11 cellular contexts compared by ENCODE assay signal in genomic region chr10:71260622-71261325, GRCh38. TPM values are rescaled to one million over a fixed set of nuclear protein-coding genes. Genes with fewer than 3 reads are reported as not detected.
A peak's percentile ranks its signal among the peaks of the same experiment; 100 is the strongest.
DNase-seq lines count a peak whose midpoint lies in the region; TF ChIP-seq lines count a peak whose summit lies in the region.
"Had no signal": no experiment of that assay in that cellular context is flagged by ENCODE, and none has a peak within 500 bp of the region (broad histone marks: within the 10 kb centered on the region; RNA-seq: fewer than 3 reads in every experiment).

No MANE protein-coding gene starts in this region.

- no peak overlapping the region for H3K4me2 ChIP-seq in Karpas-422 (ENCODE audit: low read depth, low read length, poor library complexity, severe bottlenecking)

- 54 to 80% methylated on average over 13 of the region's 13 CpGs for WGBS in esophagus, 2 donors

- H4K20me1 ChIP-seq in Karpas-422 (ENCODE audit: insufficient read depth, low read depth, low read length), result no peaks in the 10 kb centered on the region

- no peaks in the 10 kb centered on the region for H3K79me2 ChIP-seq in Karpas-422 (ENCODE audit: low read length)

- H2AFZ ChIP-seq in Karpas-422 (ENCODE audit: low read length), result no peak overlapping the region

- H3K36me3 ChIP-seq in esophagus (ENCODE audit: control insufficient read depth in 2 of 2, insufficient read depth in 2 of 2, low read length in 1 of 2) (no peaks in the 10 kb centered on the region), mucosa of rectum (ENCODE audit: control insufficient read depth in 2 of 2, insufficient read depth in 2 of 2, low read length in 2 of 2) (no peaks in the 10 kb centered on the region), Karpas-422 (ENCODE audit: insufficient read depth, low read length) (no peaks in the 10 kb centered on the region)

- CTCF ChIA-PET in AG04450 (lab: Charles Lee), result interaction anchor here (1.2 to 1.9 kb wide), 2 partner anchors 10 to 52 kb away, joined by 5 to 24 read pairs; no protein-coding TSS in a partner anchor

- no peaks in the 10 kb centered on the region for H3K9me2 ChIP-seq in Karpas-422 (replicated peaks; ENCODE audit: insufficient read depth, low read length)

- H3K27me3 ChIP-seq in AG04450 (ENCODE audit: control insufficient read depth, insufficient read depth, low read length) (no peaks in the 10 kb centered on the region), esophagus (ENCODE audit: control insufficient read depth in 1 of 2, insufficient read depth in 2 of 2, low read length in 2 of 2) (no peaks in the 10 kb centered on the region), mucosa of rectum (ENCODE audit: control insufficient read depth in 2 of 2, insufficient read depth in 2 of 2, low read length in 2 of 2) (no peaks in the 10 kb centered on the region), Karpas-422 (ENCODE audit: low read length) (no peaks in the 10 kb centered on the region)

- TF ChIP-seq CTCF in AG04450 (IDR thresholded peaks at IDR 0.05; ENCODE audit: low read depth, low read length), result peak; percentile 22

- H3K4me3 ChIP-seq in AG04450 (ENCODE audit: low read depth, low read length) (no peak overlapping the region), esophagus (ENCODE audit: low read depth in 1 of 2, low read length in 2 of 2) (no peak overlapping the region), mucosa of rectum (ENCODE audit: low read length in 2 of 2) (no peak overlapping the region), Karpas-422 (ENCODE audit: low read length) (no peak overlapping the region)

- POLR2A ChIA-PET in AG04450 (lab: Yijun Ruan, JAX), result interaction anchor here (0.5 to 1.9 kb wide), 4 partner anchors 13 to 43 kb away, joined by 4 to 6 read pairs (median 4); no protein-coding TSS in a partner anchor

- peaks cover 2 to 29% of the 10 kb centered on the region in 2 donors for H3K4me1 ChIP-seq in esophagus (ENCODE audit: control insufficient read depth in 2 of 2, insufficient read depth in 2 of 2, low read length in 1 of 2)
- H3K4me1 ChIP-seq in mucosa of rectum (ENCODE audit: control insufficient read depth in 2 of 2, insufficient read depth in 2 of 2, low read length in 2 of 2), result peaks cover 61 to 71% of the 10 kb centered on the region in 2 donors
- H3K4me1 ChIP-seq in Karpas-422 (ENCODE audit: low read length), result no peaks in the 10 kb centered on the region

- H3K9me3 ChIP-seq in AG04450 (ENCODE audit: control insufficient read depth, insufficient read depth, low read length) (no peaks in the 10 kb centered on the region), esophagus (ENCODE audit: control insufficient read depth in 2 of 2, insufficient read depth in 1 of 2, low read depth in 1 of 2, low read length in 1 of 2) (no peaks in the 10 kb centered on the region), mucosa of rectum (ENCODE audit: control insufficient read depth in 2 of 2, low read length in 2 of 2) (no peaks in the 10 kb centered on the region), Karpas-422 (ENCODE audit: low read length) (no peaks in the 10 kb centered on the region)

- H3K9ac ChIP-seq in mucosa of rectum (ENCODE audit: low read depth in 1 of 2, low read length in 2 of 2), result peak overlapping the region in 1 of 2 donors; percentile 45
- H3K9ac ChIP-seq in Karpas-422 (ENCODE audit: low read length), result no peak overlapping the region

- DNase-seq in AG04450 (ENCODE audit: low read depth, low spot score) (peak; percentile 88), NCI-H226 (peak; percentile 69), NCI-H345 (lab: John Stamatoyannopoulos, UW) (no peak), mucosa of gallbladder (ENCODE audit: low spot score) (no peak), Karpas-422 (no peak)
- DNase-seq in activated CD4-positive, alpha-beta T cell treated with anti-CD3 and anti-CD28 coated beads for 1 hour, result no peak

- H3K27ac ChIP-seq in AG04450 (ENCODE audit: low read depth, low read length) (peak overlapping the region; percentile 94), esophagus (ENCODE audit: low read depth in 2 of 2, low read length in 1 of 2) (peak overlapping the region; percentile 74 to 77), mucosa of rectum (ENCODE audit: low read depth in 2 of 2, low read length in 2 of 2) (peak overlapping the region; percentile 81), Karpas-422 (ENCODE audit: low read length) (no peak overlapping the region)
- H3K27ac ChIP-seq: C4-2B had no signal

RNA-seq across cellular contexts. Expression of gene UNC5B, which starts 48.4 kb away (rescaled TPM):
- polyA plus RNA-seq in AG04450 (2011; rRNA removed) (8.1 and 10.2 TPM in 2 replicates), esophagus (10 to 100 TPM in 1 of 2 donors, 1 to 10 TPM in 1; 7.6 to 12.2 TPM)
- 9.0 and 10.9 TPM in 2 replicates for polyA minus RNA-seq in AG04450 (2011; rRNA and poly(A)+ RNA removed)
- total RNA-seq in mucosa of gallbladder, result 115 TPM
- total RNA-seq in Karpas-422 (2014; rRNA removed; shearing (Covaris generic); ENCODE audit: low replicate concordance), result not detected in 2 replicates
- total RNA-seq: T-helper 1 cell treated with Interleukin-12 subunit alpha and Interleukin-12 subunit beta and Interleukin-4 antibody, amounts not matched to agents 30 ng/mL and 1 ng/mL, for 36 hours had no signal
- polyA plus RNA-seq: IgD-negative memory B cell had no signal

RNA-seq across cellular contexts. Expression of gene SLC29A3, which starts 58.3 kb away (rescaled TPM):
- polyA plus RNA-seq in AG04450 (2011; rRNA removed), result 2.4 and 3.8 TPM in 2 replicates
- 3.6 and 4.4 TPM in 2 replicates for polyA minus RNA-seq in AG04450 (2011; rRNA and poly(A)+ RNA removed)
- 1 to 10 TPM; 1.3 to 1.9 TPM for polyA plus RNA-seq in esophagus
- total RNA-seq in mucosa of gallbladder, result 11.6 TPM
- 3.4 and 3.5 TPM in 2 replicates for total RNA-seq in Karpas-422 (2014; rRNA removed; shearing (Covaris generic); ENCODE audit: low replicate concordance)

Comparison
In these comparisons a context has a peak if more than half of its experiments do, and no peak if none do; other contexts are left out.
1. DNase-seq: peak in AG04450 (single experiment) and NCI-H226 (single experiment); none in activated CD4-positive, alpha-beta T cell treated with anti-CD3 and anti-CD28 coated beads for 1 hour (single experiment), NCI-H345 (single experiment), mucosa of gallbladder (single experiment) and Karpas-422 (single experiment).
2. RNA of gene UNC5B, which starts 48.4 kb away (total RNA-seq): 115 TPM in mucosa of gallbladder (single experiment); not detected in Karpas-422; every median in the first group is over 100 times any median in the second.